ENCODE assay signal across 13 cellular contexts in the genomic region with DNA sequence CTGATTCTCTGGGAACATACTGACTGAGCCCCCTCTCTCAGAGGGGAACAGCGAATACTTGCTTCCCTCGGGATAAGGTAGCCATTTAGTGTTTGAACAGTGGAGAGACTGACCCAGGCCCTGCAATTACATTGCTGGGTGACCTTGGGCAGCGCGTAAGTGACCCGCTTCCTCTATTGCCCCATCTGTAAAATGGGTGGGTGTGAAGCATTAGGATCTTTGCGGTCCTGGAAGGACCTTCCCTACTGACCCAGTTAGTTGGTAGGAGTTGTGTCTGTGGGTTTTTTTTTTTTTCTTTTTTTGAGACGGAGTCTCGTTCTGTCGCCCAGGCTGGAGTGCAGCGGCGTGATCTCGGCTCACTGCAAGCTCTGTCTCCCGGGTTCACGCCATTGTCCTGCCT. TPM values are rescaled to one million over a fixed set of nuclear protein-coding genes. Genes with fewer than 3 reads are reported as not detected.
DNase-seq lines count a peak whose midpoint lies in the region; TF ChIP-seq lines count a peak whose summit lies in the region.
"Had no signal": no experiment of that assay in that cellular context is flagged by ENCODE, and none has a peak within 500 bp of the region (broad histone marks: within the 10 kb centered on the region; RNA-seq: fewer than 3 reads in every experiment).

No MANE protein-coding gene starts in this region.

- H3K9me3 Mint-ChIP-seq in T-helper 2 cell treated with Interferon-gamma antibody and Interleukin-4, amounts not matched to agents 5 μg/mL and 100 μg/mL, for 36 hours = no peaks in the 10 kb centered on the region
- H3K9me3 Mint-ChIP-seq in brain = peaks cover 0 to 5% (median 0%) of the 10 kb centered on the region in 5 experiments
- H3K9me3 Mint-ChIP-seq in osteocyte (ENCODE audit: unreplicated experiment) = no peaks in the 10 kb centered on the region

- H3K27ac Mint-ChIP-seq in T-helper 2 cell treated with Interferon-gamma antibody and Interleukin-4, amounts not matched to agents 5 μg/mL and 100 μg/mL, for 36 hours = no peak overlapping the region
- H3K27ac Mint-ChIP-seq in brain (peak overlapping the region in 2 of 5 experiments; percentile 21 to 40), osteocyte (ENCODE audit: unreplicated experiment) (no peak overlapping the region)

- H3K36me3 Mint-ChIP-seq in T-helper 2 cell treated with Interferon-gamma antibody and Interleukin-4, amounts not matched to agents 5 μg/mL and 100 μg/mL, for 36 hours (ENCODE audit: low read depth) = no peaks in the 10 kb centered on the region
- no peaks in the 10 kb centered on the region for H3K36me3 Mint-ChIP-seq in brain
- no peaks in the 10 kb centered on the region for H3K36me3 Mint-ChIP-seq in osteocyte (ENCODE audit: unreplicated experiment)

- no peak for TF ChIP-seq CTCF in LNCaP clone FGC (IDR thresholded peaks at IDR 0.05; ENCODE audit: control insufficient read depth, extremely low read depth, insufficient read depth)
- TF ChIP-seq CTCF in brain (conservative IDR thresholded peaks at IDR 0.05) = no peak
- no peak for TF ChIP-seq CTCF in osteocyte (IDR thresholded peaks at IDR 0.05)

- peak overlapping the region; percentile 93 for H3K4me3 ChIP-seq in LNCaP clone FGC (ENCODE audit: low read depth, low read length)

- no peaks in the 10 kb centered on the region for H3K27me3 Mint-ChIP-seq in T-helper 2 cell treated with Interferon-gamma antibody and Interleukin-4, amounts not matched to agents 5 μg/mL and 100 μg/mL, for 36 hours (ENCODE audit: low read depth)
- H3K27me3 Mint-ChIP-seq in brain (peaks cover 6% of the 10 kb centered on the region), osteocyte (ENCODE audit: unreplicated experiment) (no peaks in the 10 kb centered on the region)

- peak overlapping the region; percentile 69 for H3K4me3 Mint-ChIP-seq in T-helper 2 cell treated with Interferon-gamma antibody and Interleukin-4, amounts not matched to agents 5 μg/mL and 100 μg/mL, for 36 hours
- H3K4me3 Mint-ChIP-seq in brain = peak overlapping the region; percentile 62 to 83 (median 69)
- H3K4me3 Mint-ChIP-seq in osteocyte (ENCODE audit: unreplicated experiment) = peak overlapping the region; percentile 59

- H3K4me1 Mint-ChIP-seq in T-helper 2 cell treated with Interferon-gamma antibody and Interleukin-4, amounts not matched to agents 5 μg/mL and 100 μg/mL, for 36 hours (ENCODE audit: low read depth) = peaks cover 20% of the 10 kb centered on the region
- H3K4me1 Mint-ChIP-seq in brain (peaks cover 19% of the 10 kb centered on the region), osteocyte (ENCODE audit: unreplicated experiment) (peaks cover 18% of the 10 kb centered on the region)

- DNase-seq in T-helper 2 cell treated with Interferon-gamma antibody and Interleukin-4, amounts not matched to agents 5 μg/mL and 100 μg/mL, for 36 hours (ENCODE audit: low spot score) = no peak
- DNase-seq in T-helper 2 cell = no peak
- DNase-seq in LNCaP clone FGC (ENCODE audit: low read depth) = no peak
- no peak for DNase-seq in osteocyte (ENCODE audit: extremely low spot score, unreplicated experiment)
- no peak for DNase-seq in kidney glomerular epithelial cell (lab: John Stamatoyannopoulos, UW)
- no peak for DNase-seq in NCI-H510A (lab: John Stamatoyannopoulos, UW)
- DNase-seq in stimulated activated naive CD4-positive, alpha-beta T cell (lab: John Stamatoyannopoulos, UW) = no peak
- DNase-seq: midbrain, NCI-H1436 treated with DMSO at 0.1 percent for 48 hours, NCI-H526 treated with DMSO at 0.1 percent for 48 hours, SHP77, sigmoid colon had no signal

RNA-seq across cellular contexts. Expression of gene KMT5A, which starts 1.2 kb away (rescaled TPM):
- polyA plus RNA-seq in brain (ENCODE audit: insufficient read depth, low read depth, low replicate concordance) = 20.1 TPM
- 42.5 and 45.6 TPM in 2 replicates for total RNA-seq in osteocyte

RNA-seq across cellular contexts. Expression of gene SBNO1, which starts 18.0 kb away (rescaled TPM):
- 5.5 TPM for polyA plus RNA-seq in brain (ENCODE audit: insufficient read depth, low read depth, low replicate concordance)
- 34.8 and 36.0 TPM in 2 replicates for total RNA-seq in osteocyte

RNA-seq across cellular contexts. Expression of gene RILPL2, which starts 53.8 kb away (rescaled TPM):
- 2.2 TPM for polyA plus RNA-seq in brain (ENCODE audit: insufficient read depth, low read depth, low replicate concordance)
- 4.1 and 4.4 TPM in 2 replicates for total RNA-seq in osteocyte
